1 cellular context compared by ENCODE assay signal in genomic region chr11:36151933-36152580, GRCh38.
TF ChIP-seq lines count a peak whose summit lies in the region.

No MANE protein-coding gene starts in this region.

TF ChIP-seq in K562, 482 proteins besides CTCF, POLR2A, EP300 and RAD21 (continued from another document):
- TF ChIP-seq, protein P1, sequence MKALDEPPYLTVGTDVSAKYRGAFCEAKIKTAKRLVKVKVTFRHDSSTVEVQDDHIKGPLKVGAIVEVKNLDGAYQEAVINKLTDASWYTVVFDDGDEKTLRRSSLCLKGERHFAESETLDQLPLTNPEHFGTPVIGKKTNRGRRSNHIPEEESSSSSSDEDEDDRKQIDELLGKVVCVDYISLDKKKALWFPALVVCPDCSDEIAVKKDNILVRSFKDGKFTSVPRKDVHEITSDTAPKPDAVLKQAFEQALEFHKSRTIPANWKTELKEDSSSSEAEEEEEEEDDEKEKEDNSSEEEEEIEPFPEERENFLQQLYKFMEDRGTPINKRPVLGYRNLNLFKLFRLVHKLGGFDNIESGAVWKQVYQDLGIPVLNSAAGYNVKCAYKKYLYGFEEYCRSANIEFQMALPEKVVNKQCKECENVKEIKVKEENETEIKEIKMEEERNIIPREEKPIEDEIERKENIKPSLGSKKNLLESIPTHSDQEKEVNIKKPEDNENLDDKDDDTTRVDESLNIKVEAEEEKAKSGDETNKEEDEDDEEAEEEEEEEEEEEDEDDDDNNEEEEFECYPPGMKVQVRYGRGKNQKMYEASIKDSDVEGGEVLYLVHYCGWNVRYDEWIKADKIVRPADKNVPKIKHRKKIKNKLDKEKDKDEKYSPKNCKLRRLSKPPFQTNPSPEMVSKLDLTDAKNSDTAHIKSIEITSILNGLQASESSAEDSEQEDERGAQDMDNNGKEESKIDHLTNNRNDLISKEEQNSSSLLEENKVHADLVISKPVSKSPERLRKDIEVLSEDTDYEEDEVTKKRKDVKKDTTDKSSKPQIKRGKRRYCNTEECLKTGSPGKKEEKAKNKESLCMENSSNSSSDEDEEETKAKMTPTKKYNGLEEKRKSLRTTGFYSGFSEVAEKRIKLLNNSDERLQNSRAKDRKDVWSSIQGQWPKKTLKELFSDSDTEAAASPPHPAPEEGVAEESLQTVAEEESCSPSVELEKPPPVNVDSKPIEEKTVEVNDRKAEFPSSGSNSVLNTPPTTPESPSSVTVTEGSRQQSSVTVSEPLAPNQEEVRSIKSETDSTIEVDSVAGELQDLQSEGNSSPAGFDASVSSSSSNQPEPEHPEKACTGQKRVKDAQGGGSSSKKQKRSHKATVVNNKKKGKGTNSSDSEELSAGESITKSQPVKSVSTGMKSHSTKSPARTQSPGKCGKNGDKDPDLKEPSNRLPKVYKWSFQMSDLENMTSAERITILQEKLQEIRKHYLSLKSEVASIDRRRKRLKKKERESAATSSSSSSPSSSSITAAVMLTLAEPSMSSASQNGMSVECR (CRISPR knock-in tag; IDR thresholded peaks at IDR 0.05) = no peak
- peak; percentile 83 for TF ChIP-seq ZFP36 (IDR thresholded peaks at IDR 0.05; ENCODE audit: low read depth, low read length, partially characterized antibody)
- peak; percentile 34 to 45; a peak in 2 of 4 replicates for TF ChIP-seq KDM1A (IDR thresholded peaks at IDR 0.05)
- peak in 1 of 2 experiments; percentile 27; a peak in 1 of 4 replicates for TF ChIP-seq RCOR1 (IDR thresholded peaks at IDR 0.05; ENCODE audit: borderline replicate concordance in 1 of 2, low read depth in 2 of 2, low read length in 2 of 2)
- TF ChIP-seq RBM25 (IDR thresholded peaks at IDR 0.05; ENCODE audit: low read depth, low read length, severe bottlenecking) = peak; percentile 95
